Comparison of ENCODE assay signal across 14 cellular contexts in genomic region chr1:171420810-171421209, GRCh38.
A peak's percentile ranks its signal among the peaks of the same experiment; 100 is the strongest.
DNase-seq lines count a peak whose midpoint lies in the region; ATAC-seq and TF ChIP-seq lines count a peak whose summit lies in the region.
"Had no signal": no experiment of that assay in that cellular context is flagged by ENCODE, and none has a peak within 500 bp of the region (broad histone marks: within the 10 kb centered on the region; RNA-seq: fewer than 3 reads in every experiment).

No MANE protein-coding gene starts in this region.

- no peaks in the 10 kb centered on the region for H3K4me1 ChIP-seq in neural progenitor cell

- no TSS peak for BruUV-seq in MCF 10A (replicated peaks; lab: Mats Ljungman, UMichigan)

- H3K79me2 ChIP-seq in neural progenitor cell (ENCODE audit: low read depth) = no peaks in the 10 kb centered on the region

- CTCF ChIA-PET in MCF 10A (lab: Yijun Ruan, JAX) = interaction anchor here (0.6 to 1.4 kb wide), 8 partner anchors 9 to 454 kb away, joined by 3 to 6 read pairs (median 3); partner anchors contain the start of gene FMO4

- no peak for TF ChIP-seq CTCF in MCF 10A (IDR thresholded peaks at IDR 0.05; ENCODE audit: unreplicated experiment)
- no peak for TF ChIP-seq CTCF in neural progenitor cell (IDR thresholded peaks at IDR 0.05)

- no peak overlapping the region for H3K27ac ChIP-seq in neural progenitor cell

- intact Hi-C loops in MCF 10A (cut with micrococcal nuclease) = no loop called here

- ATAC-seq in GM18868 (IDR thresholded peaks at IDR 0.05; ENCODE audit: unreplicated experiment) (peak; percentile 46), GM18517 (IDR thresholded peaks at IDR 0.05; ENCODE audit: unreplicated experiment) (no peak), HG03354 (IDR thresholded peaks at IDR 0.05; ENCODE audit: poor library complexity, severe bottlenecking, unreplicated experiment) (no peak)
- ATAC-seq: HepG2, sciatic nerve had no signal

- no peak overlapping the region for H3K4me2 ChIP-seq in neural progenitor cell

- peak overlapping the region; percentile 79 for H2AFZ ChIP-seq in neural progenitor cell (replicated peaks)

- no peaks in the 10 kb centered on the region for H4K20me1 ChIP-seq in neural progenitor cell (ENCODE audit: low read depth)

- DNase-seq in LoVo (ENCODE audit: low spot score) = peak; percentile 4
- DNase-seq in MCF 10A (ENCODE audit: unreplicated experiment) = peak; percentile 66
- no peak for DNase-seq in neural progenitor cell (ENCODE audit: low spot score)
- DNase-seq in MV-4-11 (lab: John Stamatoyannopoulos, UW) = no peak
- DNase-seq: activated CD4-positive, alpha-beta T cell treated with anti-CD3 and anti-CD28 coated beads for 1 hour; GDM1; heart left ventricle; NCI-H1105; NCI-H2227 treated with DMSO at 0.1 percent for 48 hours had no signal

- no peaks in the 10 kb centered on the region for H3K36me3 Mint-ChIP-seq in MCF 10A (ENCODE audit: insufficient read depth, unreplicated experiment)
- no peaks in the 10 kb centered on the region for H3K36me3 Mint-ChIP-seq in neural progenitor cell

- POLR2A ChIA-PET in MCF 10A (lab: Yijun Ruan, JAX) = interaction anchor here (1.2 to 2.4 kb wide), 4 partner anchors 18 to 96 kb away, joined by 4 to 9 read pairs (median 6); partner anchors contain the start of gene PRRC2C

- peaks cover 17% of the 10 kb centered on the region for H3K4me1 Mint-ChIP-seq in MCF 10A (ENCODE audit: insufficient read depth, unreplicated experiment)
- no peaks in the 10 kb centered on the region for H3K4me1 Mint-ChIP-seq in neural progenitor cell

- no peaks in the 10 kb centered on the region for H3K36me3 ChIP-seq in neural progenitor cell
- H3K36me3 ChIP-seq: heart left ventricle had no signal

- no peaks in the 10 kb centered on the region for H3K9me3 ChIP-seq in neural progenitor cell (ENCODE audit: low read depth)

- no peaks in the 10 kb centered on the region for H3K27me3 ChIP-seq in neural progenitor cell
- H3K27me3 ChIP-seq: heart left ventricle had no signal

- no peak overlapping the region for H3K4me3 Mint-ChIP-seq in MCF 10A (ENCODE audit: unreplicated experiment)
- H3K4me3 Mint-ChIP-seq in neural progenitor cell = no peak overlapping the region

- H3F3A ChIP-seq in neural progenitor cell (ENCODE audit: low read depth) = no peaks in the 10 kb centered on the region

- H3K4me3 ChIP-seq in neural progenitor cell = no peak overlapping the region

- H3K27me3 Mint-ChIP-seq in MCF 10A (ENCODE audit: insufficient read depth, unreplicated experiment) (no peaks in the 10 kb centered on the region), neural progenitor cell (ENCODE audit: insufficient read depth, low read depth) (no peaks in the 10 kb centered on the region)

- H3K9me3 Mint-ChIP-seq in MCF 10A (ENCODE audit: unreplicated experiment) = no peaks in the 10 kb centered on the region
- H3K9me3 Mint-ChIP-seq in neural progenitor cell = peaks cover 11% of the 10 kb centered on the region

- no peak overlapping the region for H3K9ac ChIP-seq in neural progenitor cell

- peak overlapping the region; percentile 3 for H3K27ac Mint-ChIP-seq in MCF 10A (ENCODE audit: low read depth, unreplicated experiment)
- H3K27ac Mint-ChIP-seq in neural progenitor cell = no peak overlapping the region

Comparison
In these comparisons a context has a peak if more than half of its experiments do, and no peak if none do; other contexts are left out.
1. DNase-seq: peak in LoVo (single experiment) and MCF 10A (single experiment); none in neural progenitor cell (single experiment) and MV-4-11 (single experiment).